In genomic region chr15:60969658-60970057, GRCh38 we compare ENCODE assay signal across 19 cellular contexts.
"Had no signal": no experiment of that assay in that cellular context is flagged by ENCODE, and none has a peak within 500 bp of the region (broad histone marks: within the 10 kb centered on the region; RNA-seq: fewer than 3 reads in every experiment).

No MANE protein-coding gene starts in this region.

- DNase-seq: cortex of kidney; effector memory CD4-positive, alpha-beta T cell; immature natural killer cell; left ventricle myocardium inferior; lower lobe of right lung; mesenchymal stem cell; midbrain; nucleus accumbens; ovary; sigmoid colon; stimulated activated naive CD4-positive, alpha-beta T cell; stomach; substantia nigra; transverse colon had no signal

- H3K36me3 Mint-ChIP-seq: immature natural killer cell; natural killer cell treated with Interleukin-12 subunit alpha and Interleukin-12 subunit beta and Interleukin-15 and Interleukin-18, amount 100 ng/mL, for 72 hours; neural progenitor cell had no signal

- H3K9me3 Mint-ChIP-seq: immature natural killer cell; natural killer cell treated with Interleukin-12 subunit alpha and Interleukin-12 subunit beta and Interleukin-15 and Interleukin-18, amount 100 ng/mL, for 72 hours; neural progenitor cell had no signal

- ATAC-seq: lower lobe of right lung; natural killer cell treated with Interleukin-12 subunit alpha and Interleukin-12 subunit beta and Interleukin-15 and Interleukin-18, amount 100 ng/mL, for 72 hours had no signal

- H3K4me3 ChIP-seq: left ventricle myocardium inferior, lower lobe of right lung, neural progenitor cell, ovary, right atrium auricular region, sigmoid colon, skin epidermis, stomach, thoracic aorta, transverse colon had no signal

- H3K27ac Mint-ChIP-seq: immature natural killer cell; natural killer cell treated with Interleukin-12 subunit alpha and Interleukin-12 subunit beta and Interleukin-15 and Interleukin-18, amount 100 ng/mL, for 72 hours; neural progenitor cell had no signal

- H3K4me3 Mint-ChIP-seq: immature natural killer cell; natural killer cell treated with Interleukin-12 subunit alpha and Interleukin-12 subunit beta and Interleukin-15 and Interleukin-18, amount 100 ng/mL, for 72 hours; neural progenitor cell had no signal

- H3K4me1 Mint-ChIP-seq: immature natural killer cell had no signal
